Comparison of ENCODE assay signal across 17 cellular contexts in genomic region chr10:131722525-131723264, GRCh38.
"Had no signal": no experiment of that assay in that cellular context is flagged by ENCODE, and none has a peak within 500 bp of the region (broad histone marks: within the 10 kb centered on the region; RNA-seq: fewer than 3 reads in every experiment).

No MANE protein-coding gene starts in this region.

- FAIRE-seq: astrocyte, colon, keratinocyte, pancreas had no signal

- ATAC-seq: activated CD4-positive, alpha-beta T cell treated with anti-CD3 and anti-CD28 coated beads for 36 hours; activated naive CD4-positive, alpha-beta T cell treated with anti-CD3 and anti-CD28 coated beads, Interleukin-2, amount 50 U/mL, for 72 hours; gastrocnemius medialis; left colon; naive thymus-derived CD4-positive, alpha-beta T cell; pancreas; right cardiac atrium; WTC11 had no signal

- DNase-seq: activated CD4-positive, alpha-beta T cell treated with anti-CD3 and anti-CD28 coated beads for 36 hours; activated CD4-positive, alpha-beta T cell treated with anti-CD3 and anti-CD28 coated beads, Interleukin-2, amount 50 U/mL, for 4 hours; activated T-cell treated with anti-CD3 and anti-CD28 coated beads for 4 hours; esophagus squamous epithelium; gastrocnemius medialis; left colon; naive thymus-derived CD4-positive, alpha-beta T cell; pancreas; right cardiac atrium; stimulated activated CD4-positive, alpha-beta T cell treated with anti-CD3 and anti-CD28 coated beads, Interleukin-1b, Interleukin-23, amount 100 ng/mL, for 48 hours; T-helper 9 cell; uterus had no signal
